Comparison of ENCODE assay signal across 8 cellular contexts in the genomic region with DNA sequence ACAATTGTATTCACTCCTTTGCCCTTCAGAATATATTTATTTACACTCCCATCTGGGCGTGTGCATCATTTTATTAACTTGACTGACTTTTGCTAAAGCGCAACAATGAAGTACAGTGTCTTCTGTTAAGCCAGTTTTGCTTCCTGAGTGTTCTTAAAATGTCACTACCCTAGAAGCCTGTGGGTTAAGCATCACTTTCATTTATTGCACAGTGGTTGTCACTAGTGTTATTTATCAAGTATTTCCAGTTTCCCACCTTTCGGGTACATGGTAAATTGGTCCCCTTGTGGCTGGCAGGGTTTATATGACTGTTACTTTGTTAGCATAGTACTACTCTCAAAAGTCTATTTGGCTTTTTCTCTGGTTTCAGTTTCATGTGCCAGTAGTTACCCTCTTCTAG.
DNase-seq lines count a peak whose midpoint lies in the region; ATAC-seq lines count a peak whose summit lies in the region.

No MANE protein-coding gene starts in this region.

- DNase-seq in effector memory CD8-positive, alpha-beta T cell = peak in 1 of 3 experiments; percentile 21
- no peak for DNase-seq in activated gamma-delta T cell treated with Interleukin-2 at 50 U/mL for 16 hours
- DNase-seq in iPS-NIHi7 (ENCODE audit: extremely low spot score) = no peak
- DNase-seq in HuH-7 (ENCODE audit: low spot score) = no peak
- DNase-seq in DMS114 treated with DMSO at 0.1 percent for 48 hours (lab: John Stamatoyannopoulos, UW; ENCODE audit: unreplicated experiment) = no peak

- H3K4me1 Mint-ChIP-seq in effector memory CD8-positive, alpha-beta T cell (ENCODE audit: low read depth in 2 of 2) = peaks cover 19 to 22% of the 10 kb centered on the region in 2 donors

- no peak overlapping the region for H3K27ac Mint-ChIP-seq in effector memory CD8-positive, alpha-beta T cell

- H3K4me3 Mint-ChIP-seq in effector memory CD8-positive, alpha-beta T cell = peak overlapping the region; percentile 6 to 22

- peaks cover 12% of the 10 kb centered on the region for H3K36me3 Mint-ChIP-seq in effector memory CD8-positive, alpha-beta T cell (ENCODE audit: insufficient read depth)

- H3K27me3 Mint-ChIP-seq in effector memory CD8-positive, alpha-beta T cell = no peaks in the 10 kb centered on the region

- ATAC-seq in GM18520 (IDR thresholded peaks at IDR 0.05; ENCODE audit: unreplicated experiment) = peak; percentile 29
- ATAC-seq in GM21526 (IDR thresholded peaks at IDR 0.05; ENCODE audit: low FRiP score, unreplicated experiment) = peak; percentile 9
- peak; percentile 20 for ATAC-seq in HG03521 (IDR thresholded peaks at IDR 0.05; ENCODE audit: unreplicated experiment)
- ATAC-seq in effector memory CD8-positive, alpha-beta T cell (replicated peaks) = peak; percentile 38

- no peaks in the 10 kb centered on the region for H3K9me3 Mint-ChIP-seq in effector memory CD8-positive, alpha-beta T cell
